20 cellular contexts compared by ENCODE assay signal in genomic region chr9:26012797-26013594, GRCh38.
DNase-seq lines count a peak whose midpoint lies in the region; ATAC-seq and TF ChIP-seq lines count a peak whose summit lies in the region.
"Had no signal": no experiment of that assay in that cellular context is flagged by ENCODE, and none has a peak within 500 bp of the region (broad histone marks: within the 10 kb centered on the region; RNA-seq: fewer than 3 reads in every experiment).

No MANE protein-coding gene starts in this region.

- H3F3A ChIP-seq in GM23338 (replicated peaks; ENCODE audit: low read depth): no peaks in the 10 kb centered on the region

- no peak for TF ChIP-seq CTCF in GM23338 (conservative IDR thresholded peaks at IDR 0.05; ENCODE audit: low read depth in 2 of 2)
- no peak for TF ChIP-seq CTCF in brain microvascular endothelial cell (IDR thresholded peaks at IDR 0.05; ENCODE audit: low read depth, low read length, missing control alignments)

- in situ Hi-C loops in brain microvascular endothelial cell (cut with HindIII; ENCODE audit: low pct_ligation_motif_present, low sequenced_read_pairs): no loop called here

- H3K9me3 ChIP-seq in T-helper 17 cell (ENCODE audit: control insufficient read depth, low read length, poor library complexity, severe bottlenecking): no peaks in the 10 kb centered on the region

- no peaks in the 10 kb centered on the region for H4K20me1 ChIP-seq in GM23338 (replicated peaks; ENCODE audit: insufficient read depth)

- no peak overlapping the region for H3K4me2 ChIP-seq in GM23338
- H3K4me2 ChIP-seq: hepatocyte had no signal

- H3K9me3 Mint-ChIP-seq in GM23338: peaks cover 9% of the 10 kb centered on the region

- H3K27ac Mint-ChIP-seq in GM23338 (no peak overlapping the region), T-helper 17 cell (no peak overlapping the region)
- H3K27ac Mint-ChIP-seq: mesothelial cell of epicardium, nephron had no signal

- peak overlapping the region; percentile 53; the same call in 1 of the 2 replicates for H2AFZ ChIP-seq in GM23338
- H2AFZ ChIP-seq: hepatocyte had no signal

- H3K36me3 ChIP-seq in GM23338 (ENCODE audit: insufficient read depth): no peaks in the 10 kb centered on the region
- H3K36me3 ChIP-seq in brain microvascular endothelial cell (replicated peaks): no peaks in the 10 kb centered on the region
- H3K36me3 ChIP-seq: spleen had no signal

- no peaks in the 10 kb centered on the region for H3K4me1 ChIP-seq in GM23338 (ENCODE audit: insufficient read depth)
- H3K4me1 ChIP-seq: spleen had no signal

- DNase-seq in GM23338 (ENCODE audit: low spot score) (no peak), MV-4-11 (lab: John Stamatoyannopoulos, UW) (peak; percentile 85), brain microvascular endothelial cell (peak; percentile 51), stromal cell of bone marrow (ENCODE audit: low read depth) (peak; percentile 8), T-helper 17 cell (no peak), NCI-H524 (lab: John Stamatoyannopoulos, UW) (no peak)
- DNase-seq: activated CD4-positive, alpha-beta T cell treated with anti-CD3 and anti-CD28 coated beads for 1 hour; activated effector memory CD4-positive, alpha-beta T cell treated with anti-CD3 and anti-CD28 coated beads, Interleukin-2, amount 50 U/mL, for 16 hours; cerebellar nuclear complex; effector memory CD8-positive, alpha-beta T cell; NCI-H1105; NCI-H2107; NCI-H526; spleen; T1000 had no signal

- no peaks in the 10 kb centered on the region; the same call in 1 of the 2 replicates for H3K9me2 ChIP-seq in GM23338 (ENCODE audit: insufficient read depth)

- H3K4me1 Mint-ChIP-seq in GM23338 (no peaks in the 10 kb centered on the region), T-helper 17 cell (no peaks in the 10 kb centered on the region)
- H3K4me1 Mint-ChIP-seq: mesothelial cell of epicardium, nephron had no signal

- H3K27me3 ChIP-seq in GM23338 (ENCODE audit: insufficient read depth) (no peaks in the 10 kb centered on the region), brain microvascular endothelial cell (replicated peaks) (no peaks in the 10 kb centered on the region)
- H3K27me3 ChIP-seq: hepatocyte, spleen had no signal

- H3K4me3 ChIP-seq in GM23338 (no peak overlapping the region), brain microvascular endothelial cell (ENCODE audit: low read depth, low read length) (no peak overlapping the region)
- H3K4me3 ChIP-seq: hepatocyte, spleen had no signal

- no peak overlapping the region for H3K4me3 Mint-ChIP-seq in GM23338
- no peak overlapping the region for H3K4me3 Mint-ChIP-seq in T-helper 17 cell
- H3K4me3 Mint-ChIP-seq: effector memory CD8-positive, alpha-beta T cell; mesothelial cell of epicardium; nephron had no signal

- peaks cover 13% of the 10 kb centered on the region; the same call in 2 of the 3 replicates for H3K36me3 Mint-ChIP-seq in GM23338 (ENCODE audit: low read depth)
- H3K36me3 Mint-ChIP-seq in T-helper 17 cell (ENCODE audit: low read depth): no peaks in the 10 kb centered on the region
- H3K36me3 Mint-ChIP-seq: mesothelial cell of epicardium had no signal

- H3K79me2 ChIP-seq in GM23338 (replicated peaks; ENCODE audit: insufficient read depth): no peaks in the 10 kb centered on the region
- H3K79me2 ChIP-seq: hepatocyte had no signal

- H3K27ac ChIP-seq in GM23338 (ENCODE audit: low read depth) (no peak overlapping the region), brain microvascular endothelial cell (peak overlapping the region; percentile 47)
- H3K27ac ChIP-seq: C4-2B, hepatocyte, spleen had no signal

- H3K27me3 Mint-ChIP-seq in GM23338 (ENCODE audit: insufficient read depth, low read depth, poor library complexity): no peaks in the 10 kb centered on the region
- no peaks in the 10 kb centered on the region for H3K27me3 Mint-ChIP-seq in T-helper 17 cell
- H3K27me3 Mint-ChIP-seq: effector memory CD8-positive, alpha-beta T cell had no signal

- ATAC-seq in GM23338 (no peak), HG03095 (IDR thresholded peaks at IDR 0.05; ENCODE audit: unreplicated experiment) (no peak), T-helper 17 cell (no peak)
- ATAC-seq: effector memory CD8-positive, alpha-beta T cell had no signal

TF ChIP-seq in GM23338, 12 proteins besides CTCF, POLR2A, EP300 and RAD21 (continues in another document):
- TF ChIP-seq ETS1 (IDR thresholded peaks at IDR 0.05): no peak
- TF ChIP-seq REST (IDR thresholded peaks at IDR 0.05; ENCODE audit: unreplicated experiment): no peak

Comparison
In these comparisons a context has a peak if more than half of its experiments do, and no peak if none do; other contexts are left out.
1. DNase-seq: peak in MV-4-11 (single experiment), brain microvascular endothelial cell (single experiment) and stromal cell of bone marrow (single experiment); none in GM23338 (single experiment), T-helper 17 cell (0 of 3) and NCI-H524 (0 of 2).